1 cellular context compared by ENCODE assay signal in genomic region chr7:139133335-139134139, GRCh38.
TF ChIP-seq lines count a peak whose summit lies in the region.

No MANE protein-coding gene starts in this region.

TF ChIP-seq in HCT116, 20 proteins besides CTCF, POLR2A, EP300 and RAD21 (continued from another document):
- TF ChIP-seq ZBTB33 (IDR thresholded peaks at IDR 0.05; ENCODE audit: extremely low read depth, insufficient replicate concordance, low read length) (peak; percentile 61), SP1 (IDR thresholded peaks at IDR 0.05; ENCODE audit: low read depth) (peak; percentile 74)
